21 cellular contexts compared by ENCODE assay signal in genomic region chr3:157922614-157923013, GRCh38.
DNase-seq lines count a peak whose midpoint lies in the region; ATAC-seq and TF ChIP-seq lines count a peak whose summit lies in the region.
"Had no signal": no experiment of that assay in that cellular context is flagged by ENCODE, and none has a peak within 500 bp of the region (broad histone marks: within the 10 kb centered on the region; RNA-seq: fewer than 3 reads in every experiment).

No MANE protein-coding gene starts in this region.

- H3K27ac Mint-ChIP-seq in WTC11 = no peak overlapping the region
- H3K27ac Mint-ChIP-seq: activated T-helper 1 cell treated with anti-CD3 and anti-CD28 coated beads, Interleukin-12 subunit alpha, Interleukin-12 subunit beta, Interleukin-2, Interleukin-4 antibody, amounts not matched to agents 30 ng/mL and 10 ng/mL and 1 ng/mL, durations not matched to agents 14 hours and 24 hours and 36 hours had no signal

- no peak for TF ChIP-seq CTCF in GM12865 (IDR thresholded peaks at IDR 0.05; ENCODE audit: insufficient read depth, low read depth, low read length, missing control alignments)
- no peak for TF ChIP-seq CTCF in WTC11 (IDR thresholded peaks at IDR 0.05)
- no peak for TF ChIP-seq CTCF in brain microvascular endothelial cell (IDR thresholded peaks at IDR 0.05; ENCODE audit: low read depth, low read length, missing control alignments)

- no peaks in the 10 kb centered on the region for H3K36me3 ChIP-seq in brain microvascular endothelial cell (replicated peaks)
- H3K36me3 ChIP-seq: BLaER1 treated with 17β-estradiol and CSF1 and Interleukin-3, amounts not matched to agents 10 nM and 100 nM; SJCRH30 had no signal

- CTCF ChIA-PET in WTC11 (lab: Charles Lee) = no interaction called here

- DNase-seq in GM12865 (ENCODE audit: low read depth) = peak; percentile 33
- no peak for DNase-seq in WTC11 (ENCODE audit: low spot score)
- DNase-seq in AG20443 (ENCODE audit: low spot score) = no peak
- DNase-seq in retina = no peak
- no peak for DNase-seq in brain microvascular endothelial cell
- DNase-seq: caudate nucleus; effector CD8-positive, alpha-beta T cell; GF-D8; glutamatergic neuron; NCI-H2081; NCI-H526 treated with DMSO at 0.1 percent for 48 hours; occipital lobe; right cardiac atrium; SJCRH30; T-helper 2 cell had no signal

- POLR2A ChIA-PET in WTC11 (lab: Charles Lee) = interaction anchor here (1.1 kb wide), 1 partner anchor 17 kb away, joined by 3 read pairs; no protein-coding TSS in a partner anchor

- in situ Hi-C loops in brain microvascular endothelial cell (cut with HindIII; ENCODE audit: low pct_ligation_motif_present, low sequenced_read_pairs) = no loop called here

- ATAC-seq in GM19023 (IDR thresholded peaks at IDR 0.05; ENCODE audit: unreplicated experiment) = peak; percentile 78
- ATAC-seq in GM21717 (IDR thresholded peaks at IDR 0.05; ENCODE audit: unreplicated experiment) = peak; percentile 87
- ATAC-seq in HG03159 (IDR thresholded peaks at IDR 0.05; ENCODE audit: unreplicated experiment) = peak; percentile 62
- no peak for ATAC-seq in WTC11
- ATAC-seq: right cardiac atrium had no signal

- H3K27me3 ChIP-seq in brain microvascular endothelial cell (replicated peaks) = no peaks in the 10 kb centered on the region
- H3K27me3 ChIP-seq: BLaER1 treated with 17β-estradiol and CSF1 and Interleukin-3, amounts not matched to agents 10 nM and 100 nM had no signal

- H3K36me3 Mint-ChIP-seq in WTC11 = no peaks in the 10 kb centered on the region
- H3K36me3 Mint-ChIP-seq: IgD-negative memory B cell had no signal

- H3K4me1 Mint-ChIP-seq in WTC11 = no peaks in the 10 kb centered on the region; the same call in 1 of the 2 replicates

- H3K4me3 Mint-ChIP-seq in WTC11 = no peak overlapping the region
- H3K4me3 Mint-ChIP-seq: activated T-helper 1 cell treated with anti-CD3 and anti-CD28 coated beads, Interleukin-12 subunit alpha, Interleukin-12 subunit beta, Interleukin-2, Interleukin-4 antibody, amounts not matched to agents 30 ng/mL and 10 ng/mL and 1 ng/mL, durations not matched to agents 14 hours and 24 hours and 36 hours; IgD-negative memory B cell had no signal

- H3K4me3 ChIP-seq in GM12865 (ENCODE audit: low read depth, low read length) (no peak overlapping the region), brain microvascular endothelial cell (ENCODE audit: low read depth, low read length) (no peak overlapping the region)
- H3K4me3 ChIP-seq: BLaER1 treated with 17β-estradiol and CSF1 and Interleukin-3, amounts not matched to agents 10 nM and 100 nM; SJCRH30 had no signal

- no peaks in the 10 kb centered on the region for H3K27me3 Mint-ChIP-seq in WTC11 (ENCODE audit: low read depth)
- H3K27me3 Mint-ChIP-seq: IgD-negative memory B cell had no signal

- H3K27ac ChIP-seq in brain microvascular endothelial cell = no peak overlapping the region
- H3K27ac ChIP-seq: BLaER1 treated with 17β-estradiol and CSF1 and Interleukin-3, amounts not matched to agents 10 nM and 100 nM; SJCRH30 had no signal

- H3K9me3 Mint-ChIP-seq in WTC11 = peaks cover 13% of the 10 kb centered on the region
- H3K9me3 Mint-ChIP-seq: activated T-helper 1 cell treated with anti-CD3 and anti-CD28 coated beads, Interleukin-12 subunit alpha, Interleukin-12 subunit beta, Interleukin-2, Interleukin-4 antibody, amounts not matched to agents 30 ng/mL and 10 ng/mL and 1 ng/mL, durations not matched to agents 14 hours and 24 hours and 36 hours had no signal

TF ChIP-seq in WTC11, 78 proteins besides CTCF, POLR2A, EP300 and RAD21 (continues in another document):
- TF ChIP-seq NFYB (CRISPR knock-in tag; conservative IDR thresholded peaks at IDR 0.05; ENCODE audit: low read depth) (no peak), USF2 (CRISPR knock-in tag; IDR thresholded peaks at IDR 0.05) (no peak), ZNF671 (CRISPR knock-in tag; IDR thresholded peaks at IDR 0.05) (no peak), ATF2 (CRISPR knock-in tag; IDR thresholded peaks at IDR 0.05; ENCODE audit: borderline replicate concordance, low read depth) (no peak), ZMAT4 (CRISPR knock-in tag; IDR thresholded peaks at IDR 0.05) (no peak), JUN (CRISPR knock-in tag; IDR thresholded peaks at IDR 0.05) (no peak), ZNF317 (CRISPR knock-in tag; IDR thresholded peaks at IDR 0.05; ENCODE audit: borderline replicate concordance, low read depth) (no peak), ZNF425 (CRISPR knock-in tag; conservative IDR thresholded peaks at IDR 0.05) (no peak), MYBL2 (CRISPR knock-in tag; IDR thresholded peaks at IDR 0.05) (no peak)
- TF ChIP-seq, protein P1, sequence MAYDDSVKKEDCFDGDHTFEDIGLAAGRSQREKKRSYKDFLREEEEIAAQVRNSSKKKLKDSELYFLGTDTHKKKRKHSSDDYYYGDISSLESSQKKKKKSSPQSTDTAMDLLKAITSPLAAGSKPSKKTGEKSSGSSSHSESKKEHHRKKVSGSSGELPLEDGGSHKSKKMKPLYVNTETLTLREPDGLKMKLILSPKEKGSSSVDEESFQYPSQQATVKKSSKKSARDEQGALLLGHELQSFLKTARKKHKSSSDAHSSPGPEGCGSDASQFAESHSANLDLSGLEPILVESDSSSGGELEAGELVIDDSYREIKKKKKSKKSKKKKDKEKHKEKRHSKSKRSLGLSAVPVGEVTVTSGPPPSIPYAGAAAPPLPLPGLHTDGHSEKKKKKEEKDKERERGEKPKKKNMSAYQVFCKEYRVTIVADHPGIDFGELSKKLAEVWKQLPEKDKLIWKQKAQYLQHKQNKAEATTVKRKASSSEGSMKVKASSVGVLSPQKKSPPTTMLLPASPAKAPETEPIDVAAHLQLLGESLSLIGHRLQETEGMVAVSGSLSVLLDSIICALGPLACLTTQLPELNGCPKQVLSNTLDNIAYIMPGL (CRISPR knock-in tag; IDR thresholded peaks at IDR 0.05) = no peak
- TF ChIP-seq, protein P2, sequence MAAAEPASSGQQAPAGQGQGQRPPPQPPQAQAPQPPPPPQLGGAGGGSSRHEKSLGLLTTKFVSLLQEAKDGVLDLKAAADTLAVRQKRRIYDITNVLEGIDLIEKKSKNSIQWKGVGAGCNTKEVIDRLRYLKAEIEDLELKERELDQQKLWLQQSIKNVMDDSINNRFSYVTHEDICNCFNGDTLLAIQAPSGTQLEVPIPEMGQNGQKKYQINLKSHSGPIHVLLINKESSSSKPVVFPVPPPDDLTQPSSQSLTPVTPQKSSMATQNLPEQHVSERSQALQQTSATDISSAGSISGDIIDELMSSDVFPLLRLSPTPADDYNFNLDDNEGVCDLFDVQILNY (CRISPR knock-in tag; IDR thresholded peaks at IDR 0.05) = no peak
